Comparison of ENCODE assay signal across 15 cellular contexts in genomic region chr22:22109693-22110466, GRCh38.
DNase-seq lines count a peak whose midpoint lies in the region; ATAC-seq, FAIRE-seq and TF ChIP-seq lines count a peak whose summit lies in the region.
"Had no signal": no experiment of that assay in that cellular context is flagged by ENCODE, and none has a peak within 500 bp of the region (broad histone marks: within the 10 kb centered on the region; RNA-seq: fewer than 3 reads in every experiment).

No MANE protein-coding gene starts in this region.

- CTCF ChIA-PET in A549 (lab: Yijun Ruan, JAX), result interaction anchor here (1.0 to 2.3 kb wide), 9 partner anchors 11 to 98 kb away, joined by 3 to 8 read pairs (median 4); no protein-coding TSS in a partner anchor
- CTCF ChIA-PET in Panc1 (lab: Charles Lee), result interaction anchor here (1.3 kb wide), 1 partner anchor 26 kb away, joined by 3 read pairs; no protein-coding TSS in a partner anchor

- H3K27me3 ChIP-seq in Panc1 (ENCODE audit: control insufficient read depth, insufficient read depth, low read length) (no peaks in the 10 kb centered on the region), foreskin keratinocyte (no peaks in the 10 kb centered on the region), prostate gland (replicated peaks; ENCODE audit: insufficient read depth) (no peaks in the 10 kb centered on the region)
- H3K27me3 ChIP-seq: gastrocnemius medialis, upper lobe of left lung had no signal

- no peak overlapping the region for H3K4me2 ChIP-seq in A549
- H3K4me2 ChIP-seq: SK-N-SH had no signal

- TF ChIP-seq EP300 in A549 (IDR thresholded peaks at IDR 0.05), result no peak

- H3K27ac ChIP-seq in A549, result no peak overlapping the region
- H3K27ac ChIP-seq in Panc1 (ENCODE audit: low read length), result no peak overlapping the region
- H3K27ac ChIP-seq in foreskin keratinocyte, result peak overlapping the region; percentile 91
- no peak overlapping the region for H3K27ac ChIP-seq in prostate gland
- H3K27ac ChIP-seq: gastrocnemius medialis, upper lobe of left lung had no signal

- no peaks in the 10 kb centered on the region for H3K36me3 ChIP-seq in Panc1 (ENCODE audit: control insufficient read depth, insufficient read depth, low read length)
- H3K36me3 ChIP-seq in prostate gland, result no peaks in the 10 kb centered on the region
- H3K36me3 ChIP-seq: gastrocnemius medialis, upper lobe of left lung had no signal

- in situ Hi-C loops in Panc1 (cut with HindIII; ENCODE audit: low pct_unique_long_range_greater_than_20kb, low sequenced_read_pairs), result no loop called here

- ATAC-seq in A549, result peak in 1 of 2 experiments; percentile 39; a peak in 1 of 6 replicates
- ATAC-seq in Panc1, result no peak
- ATAC-seq in foreskin keratinocyte, result no peak
- ATAC-seq in left ventricle myocardium superior, result no peak
- ATAC-seq: gastrocnemius medialis had no signal

- H3K4me1 ChIP-seq in A549, result peaks cover 15% of the 10 kb centered on the region
- peaks cover 6% of the 10 kb centered on the region; the same call in 1 of the 2 replicates for H3K4me1 ChIP-seq in Panc1 (ENCODE audit: control insufficient read depth, insufficient read depth, low read length)
- peaks cover 18% of the 10 kb centered on the region for H3K4me1 ChIP-seq in foreskin keratinocyte
- H3K4me1 ChIP-seq in prostate gland (replicated peaks), result no peaks in the 10 kb centered on the region
- H3K4me1 ChIP-seq: gastrocnemius medialis, upper lobe of left lung had no signal

- no peak for TF ChIP-seq RAD21 in A549 (conservative IDR thresholded peaks at IDR 0.05 in 1 of 2, IDR thresholded peaks at IDR 0.05 in 1 of 2)

- H3K4me3 ChIP-seq in A549 (no peak overlapping the region), Panc1 (ENCODE audit: low read depth in 2 of 2, low read length in 2 of 2) (no peak overlapping the region), prostate gland (no peak overlapping the region)
- H3K4me3 ChIP-seq: gastrocnemius medialis, upper lobe of left lung had no signal

- POLR2A ChIA-PET in A549 (lab: Yijun Ruan, JAX), result no interaction called here
- POLR2A ChIA-PET in Panc1 (lab: Charles Lee), result interaction anchor here (0.5 kb wide), 1 partner anchor 83 kb away, joined by 4 read pairs; no protein-coding TSS in a partner anchor

- intact Hi-C loops in Panc1 (cut with micrococcal nuclease; ENCODE audit: unreplicated experiment) (no loop called here), prostate gland (cut with DNase I) (no loop called here), left ventricle myocardium superior (cut with micrococcal nuclease) (no loop called here)

- WGBS in A549 (ENCODE audit: missing lambda C conversion rate), result 85% methylated on average over 4 of the region's 4 CpGs
- 91% methylated on average over 4 of the region's 4 CpGs for WGBS in prostate gland

- DNase-seq in A549 (ENCODE audit: low read depth in 1 of 2, low spot score in 1 of 2) (no peak), Panc1 (ENCODE audit: low read depth, low spot score) (no peak), foreskin keratinocyte (no peak), GM19239 (ENCODE audit: insufficient read length, low spot score) (no peak), prostate gland (ENCODE audit: low spot score) (no peak), left ventricle myocardium superior (no peak), NCI-H1436 (lab: John Stamatoyannopoulos, UW) (no peak)
- DNase-seq: activated CD4-positive, CD25-positive, alpha-beta regulatory T cell; EL; gastrocnemius medialis; NCI-H2081; SK-N-SH; stimulated activated CD4-positive, alpha-beta T cell treated with anti-CD3 and anti-CD28 coated beads, Interleukin-1b, Interleukin-23, amount 100 ng/mL, for 48 hours; upper lobe of left lung had no signal

- TF ChIP-seq CTCF in A549 (IDR thresholded peaks at IDR 0.05) (0 out of 3 replicates have a peak, but pooled peaks have one; percentile 10), GM12874 (IDR thresholded peaks at IDR 0.05; ENCODE audit: insufficient read depth, low read depth, low read length) (peak; percentile 23; the same call in 1 of the 2 replicates), Panc1 (IDR thresholded peaks at IDR 0.05) (peak; percentile 64), foreskin keratinocyte (conservative IDR thresholded peaks at IDR 0.05) (peak; percentile 42), prostate gland (IDR thresholded peaks at IDR 0.05) (no peak)

- H3K9me3 ChIP-seq in A549 (no peaks in the 10 kb centered on the region), Panc1 (ENCODE audit: control insufficient read depth, insufficient read depth, low read depth, low read length) (no peaks in the 10 kb centered on the region), prostate gland (no peaks in the 10 kb centered on the region)
- H3K9me3 ChIP-seq: gastrocnemius medialis, SK-N-SH, upper lobe of left lung had no signal

- FAIRE-seq in A549 (lab: Jason Lieb, UNC) (no peak), GM19239 (lab: Jason Lieb, UNC) (no peak)

- TF ChIP-seq POLR2A in A549 (IDR thresholded peaks at IDR 0.05; ENCODE audit: low read length) (no peak), prostate gland (IDR thresholded peaks at IDR 0.05) (no peak)

- BruUV-seq in Panc1 (replicated peaks; lab: Mats Ljungman, UMichigan), result no TSS peak

TF ChIP-seq in A549, 52 proteins besides CTCF, POLR2A, EP300 and RAD21:
- TF ChIP-seq RFX5 (IDR thresholded peaks at IDR 0.05), result no peak
- TF ChIP-seq NPAS2 (CRISPR knock-in tag; IDR thresholded peaks at IDR 0.05; ENCODE audit: borderline replicate concordance), result no peak
- no peak for TF ChIP-seq HMGXB4 (CRISPR knock-in tag; IDR thresholded peaks at IDR 0.05; ENCODE audit: borderline replicate concordance)
- TF ChIP-seq KDM1A (IDR thresholded peaks at IDR 0.05; ENCODE audit: low read depth), result no peak
- TF ChIP-seq HES2 (IDR thresholded peaks at IDR 0.05), result no peak

Comparison
In these comparisons a context has a peak if more than half of its experiments do, and no peak if none do; other contexts are left out.
1. CTCF ChIP-seq: peak in A549 (single experiment), GM12874 (single experiment), Panc1 (single experiment) and foreskin keratinocyte (single experiment); none in prostate gland (0 of 4).